ENCODE assay signal across 1 cellular context in the genomic region with DNA sequence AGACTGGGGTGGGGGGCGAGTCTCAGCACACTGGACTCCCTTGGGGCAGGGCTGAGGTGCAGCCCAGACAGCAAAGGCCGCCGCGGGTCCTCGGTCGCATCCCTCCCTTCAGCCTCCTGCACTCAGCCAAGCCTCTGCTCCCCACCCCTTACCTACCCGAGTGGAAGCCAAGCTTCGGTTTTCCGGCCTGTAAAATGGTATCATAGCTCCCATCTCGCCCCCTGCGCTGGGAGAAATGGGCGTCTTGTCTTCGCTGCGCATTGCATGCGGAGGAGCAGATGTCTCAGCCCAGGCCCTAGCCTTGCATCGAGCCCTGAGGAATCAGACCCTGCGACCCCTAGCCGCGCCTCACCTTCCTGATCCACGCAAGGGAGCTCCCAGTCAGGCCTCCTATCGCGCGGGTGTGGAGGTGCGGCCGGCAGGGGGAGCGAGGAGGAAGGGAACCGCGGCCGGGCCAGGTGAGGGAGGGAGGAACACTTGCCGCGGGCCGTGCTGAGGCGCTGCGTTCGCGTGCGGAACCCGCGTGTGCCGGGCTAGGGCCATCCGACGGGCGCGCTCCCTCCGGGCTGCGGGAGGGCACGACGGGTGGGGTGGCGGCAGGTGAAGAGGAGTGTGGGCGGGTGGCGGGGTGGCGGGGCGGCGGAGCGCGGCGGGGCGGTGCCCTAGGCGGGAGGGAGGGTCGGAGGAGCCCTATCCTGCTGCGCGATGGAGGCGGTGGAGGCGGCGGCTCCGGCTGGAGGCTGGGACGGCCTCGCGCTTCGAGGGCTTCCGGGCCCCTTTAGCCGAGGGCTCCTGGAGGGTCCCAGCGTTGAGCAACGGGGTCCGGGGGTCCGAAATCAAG.
A peak's percentile ranks its signal among the peaks of the same experiment; 100 is the strongest.
TF ChIP-seq lines count a peak whose summit lies in the region.

No MANE protein-coding gene starts in this region.

TF ChIP-seq in K562, 482 proteins besides CTCF, POLR2A, EP300 and RAD21 (continued from another document and continues in another):
- TF ChIP-seq ATF7 (IDR thresholded peaks at IDR 0.05) (peak; percentile 72; the same call in 1 of the 2 replicates), SMAD3 (CRISPR knock-in tag; conservative IDR thresholded peaks at IDR 0.05) (no peak), RHOXF2B (CRISPR knock-in tag; conservative IDR thresholded peaks at IDR 0.05) (peak; percentile 72; the same call in 1 of the 2 replicates), HMG20B (CRISPR knock-in tag; IDR thresholded peaks at IDR 0.05) (no peak), NR4A1 (CRISPR knock-in tag; IDR thresholded peaks at IDR 0.05) (no peak), NR4A1 (tag; IDR thresholded peaks at IDR 0.05) (no peak), KAT8 (IDR thresholded peaks at IDR 0.05; ENCODE audit: low read depth) (no peak), ILK (tag; IDR thresholded peaks at IDR 0.05; ENCODE audit: borderline replicate concordance, low read depth) (no peak), CBX3 (IDR thresholded peaks at IDR 0.05; ENCODE audit: borderline replicate concordance in 1 of 2, low read length in 2 of 2) (peak; percentile 4 to 74), ZNF507 (tag; conservative IDR thresholded peaks at IDR 0.05) (no peak), SMARCC2 (IDR thresholded peaks at IDR 0.05; ENCODE audit: low read depth) (no peak), FOXK2 (conservative IDR thresholded peaks at IDR 0.05 in 1 of 2, IDR thresholded peaks at IDR 0.05 in 1 of 2; ENCODE audit: low read depth in 2 of 2) (no peak), NFXL1 (CRISPR knock-in tag; IDR thresholded peaks at IDR 0.05) (no peak), MXI1 (IDR thresholded peaks at IDR 0.05; ENCODE audit: low read depth, low read length) (no peak), TBL1XR1 (IDR thresholded peaks at IDR 0.05; ENCODE audit: low read length in 2 of 2) (no peak; a peak in 1 of 4 replicates), NCOA2 (IDR thresholded peaks at IDR 0.05; ENCODE audit: partially characterized antibody in 2 of 2) (no peak), RBM34 (IDR thresholded peaks at IDR 0.05; ENCODE audit: borderline replicate concordance, insufficient read depth, low read length) (no peak), BACH1 (tag; IDR thresholded peaks at IDR 0.05) (no peak), TOE1 (IDR thresholded peaks at IDR 0.05; ENCODE audit: borderline replicate concordance) (peak; percentile 71), TOE1 (CRISPR knock-in tag; IDR thresholded peaks at IDR 0.05; ENCODE audit: borderline replicate concordance, low read depth) (no peak), ZNF584 (CRISPR knock-in tag; IDR thresholded peaks at IDR 0.05; ENCODE audit: low read depth) (no peak), CAMTA2 (CRISPR knock-in tag; conservative IDR thresholded peaks at IDR 0.05) (no peak; the same call in 1 of the 2 replicates), NEUROD1 (IDR thresholded peaks at IDR 0.05; ENCODE audit: borderline replicate concordance, low read depth, low read length, partially characterized antibody) (peak; percentile 76), ETV5 (CRISPR knock-in tag; IDR thresholded peaks at IDR 0.05; ENCODE audit: low read depth) (no peak), ZC3H11A (IDR thresholded peaks at IDR 0.05; ENCODE audit: low read depth, low read length) (no peak), MEF2A (IDR thresholded peaks at IDR 0.05; ENCODE audit: control insufficient read depth, low read depth, low read length) (no peak), ZNF778 (CRISPR knock-in tag; IDR thresholded peaks at IDR 0.05) (no peak), ZNF174 (CRISPR knock-in tag; IDR thresholded peaks at IDR 0.05) (no peak), SMAD2 (IDR thresholded peaks at IDR 0.05; ENCODE audit: low read depth, low read length) (no peak), SOX6 (IDR thresholded peaks at IDR 0.05) (peak; percentile 79), CBX1 (IDR thresholded peaks at IDR 0.05; ENCODE audit: low read depth) (peak; percentile 94), ZFP1 (CRISPR knock-in tag; IDR thresholded peaks at IDR 0.05) (no peak), ZBTB7A (IDR thresholded peaks at IDR 0.05; ENCODE audit: borderline replicate concordance, control insufficient read depth, low read depth, low read length) (no peak; the same call in 1 of the 2 replicates), SMARCA4 (IDR thresholded peaks at IDR 0.05) (0 out of 2 replicates have a peak, but pooled peaks have one; percentile 25)
- TF ChIP-seq, protein P1, sequence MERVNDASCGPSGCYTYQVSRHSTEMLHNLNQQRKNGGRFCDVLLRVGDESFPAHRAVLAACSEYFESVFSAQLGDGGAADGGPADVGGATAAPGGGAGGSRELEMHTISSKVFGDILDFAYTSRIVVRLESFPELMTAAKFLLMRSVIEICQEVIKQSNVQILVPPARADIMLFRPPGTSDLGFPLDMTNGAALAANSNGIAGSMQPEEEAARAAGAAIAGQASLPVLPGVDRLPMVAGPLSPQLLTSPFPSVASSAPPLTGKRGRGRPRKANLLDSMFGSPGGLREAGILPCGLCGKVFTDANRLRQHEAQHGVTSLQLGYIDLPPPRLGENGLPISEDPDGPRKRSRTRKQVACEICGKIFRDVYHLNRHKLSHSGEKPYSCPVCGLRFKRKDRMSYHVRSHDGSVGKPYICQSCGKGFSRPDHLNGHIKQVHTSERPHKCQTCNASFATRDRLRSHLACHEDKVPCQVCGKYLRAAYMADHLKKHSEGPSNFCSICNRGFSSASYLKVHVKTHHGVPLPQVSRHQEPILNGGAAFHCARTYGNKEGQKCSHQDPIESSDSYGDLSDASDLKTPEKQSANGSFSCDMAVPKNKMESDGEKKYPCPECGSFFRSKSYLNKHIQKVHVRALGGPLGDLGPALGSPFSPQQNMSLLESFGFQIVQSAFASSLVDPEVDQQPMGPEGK (CRISPR knock-in tag; IDR thresholded peaks at IDR 0.05; ENCODE audit: borderline replicate concordance): no peak
- TF ChIP-seq, protein P2, sequence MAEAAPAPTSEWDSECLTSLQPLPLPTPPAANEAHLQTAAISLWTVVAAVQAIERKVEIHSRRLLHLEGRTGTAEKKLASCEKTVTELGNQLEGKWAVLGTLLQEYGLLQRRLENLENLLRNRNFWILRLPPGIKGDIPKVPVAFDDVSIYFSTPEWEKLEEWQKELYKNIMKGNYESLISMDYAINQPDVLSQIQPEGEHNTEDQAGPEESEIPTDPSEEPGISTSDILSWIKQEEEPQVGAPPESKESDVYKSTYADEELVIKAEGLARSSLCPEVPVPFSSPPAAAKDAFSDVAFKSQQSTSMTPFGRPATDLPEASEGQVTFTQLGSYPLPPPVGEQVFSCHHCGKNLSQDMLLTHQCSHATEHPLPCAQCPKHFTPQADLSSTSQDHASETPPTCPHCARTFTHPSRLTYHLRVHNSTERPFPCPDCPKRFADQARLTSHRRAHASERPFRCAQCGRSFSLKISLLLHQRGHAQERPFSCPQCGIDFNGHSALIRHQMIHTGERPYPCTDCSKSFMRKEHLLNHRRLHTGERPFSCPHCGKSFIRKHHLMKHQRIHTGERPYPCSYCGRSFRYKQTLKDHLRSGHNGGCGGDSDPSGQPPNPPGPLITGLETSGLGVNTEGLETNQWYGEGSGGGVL (CRISPR knock-in tag; IDR thresholded peaks at IDR 0.05): no peak
- TF ChIP-seq, protein P3, sequence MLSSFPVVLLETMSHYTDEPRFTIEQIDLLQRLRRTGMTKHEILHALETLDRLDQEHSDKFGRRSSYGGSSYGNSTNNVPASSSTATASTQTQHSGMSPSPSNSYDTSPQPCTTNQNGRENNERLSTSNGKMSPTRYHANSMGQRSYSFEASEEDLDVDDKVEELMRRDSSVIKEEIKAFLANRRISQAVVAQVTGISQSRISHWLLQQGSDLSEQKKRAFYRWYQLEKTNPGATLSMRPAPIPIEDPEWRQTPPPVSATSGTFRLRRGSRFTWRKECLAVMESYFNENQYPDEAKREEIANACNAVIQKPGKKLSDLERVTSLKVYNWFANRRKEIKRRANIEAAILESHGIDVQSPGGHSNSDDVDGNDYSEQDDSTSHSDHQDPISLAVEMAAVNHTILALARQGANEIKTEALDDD (IDR thresholded peaks at IDR 0.05): no peak
- TF ChIP-seq, protein P4, sequence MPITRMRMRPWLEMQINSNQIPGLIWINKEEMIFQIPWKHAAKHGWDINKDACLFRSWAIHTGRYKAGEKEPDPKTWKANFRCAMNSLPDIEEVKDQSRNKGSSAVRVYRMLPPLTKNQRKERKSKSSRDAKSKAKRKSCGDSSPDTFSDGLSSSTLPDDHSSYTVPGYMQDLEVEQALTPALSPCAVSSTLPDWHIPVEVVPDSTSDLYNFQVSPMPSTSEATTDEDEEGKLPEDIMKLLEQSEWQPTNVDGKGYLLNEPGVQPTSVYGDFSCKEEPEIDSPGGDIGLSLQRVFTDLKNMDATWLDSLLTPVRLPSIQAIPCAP (CRISPR knock-in tag; IDR thresholded peaks at IDR 0.05; ENCODE audit: borderline replicate concordance): no peak
- TF ChIP-seq, protein P5, sequence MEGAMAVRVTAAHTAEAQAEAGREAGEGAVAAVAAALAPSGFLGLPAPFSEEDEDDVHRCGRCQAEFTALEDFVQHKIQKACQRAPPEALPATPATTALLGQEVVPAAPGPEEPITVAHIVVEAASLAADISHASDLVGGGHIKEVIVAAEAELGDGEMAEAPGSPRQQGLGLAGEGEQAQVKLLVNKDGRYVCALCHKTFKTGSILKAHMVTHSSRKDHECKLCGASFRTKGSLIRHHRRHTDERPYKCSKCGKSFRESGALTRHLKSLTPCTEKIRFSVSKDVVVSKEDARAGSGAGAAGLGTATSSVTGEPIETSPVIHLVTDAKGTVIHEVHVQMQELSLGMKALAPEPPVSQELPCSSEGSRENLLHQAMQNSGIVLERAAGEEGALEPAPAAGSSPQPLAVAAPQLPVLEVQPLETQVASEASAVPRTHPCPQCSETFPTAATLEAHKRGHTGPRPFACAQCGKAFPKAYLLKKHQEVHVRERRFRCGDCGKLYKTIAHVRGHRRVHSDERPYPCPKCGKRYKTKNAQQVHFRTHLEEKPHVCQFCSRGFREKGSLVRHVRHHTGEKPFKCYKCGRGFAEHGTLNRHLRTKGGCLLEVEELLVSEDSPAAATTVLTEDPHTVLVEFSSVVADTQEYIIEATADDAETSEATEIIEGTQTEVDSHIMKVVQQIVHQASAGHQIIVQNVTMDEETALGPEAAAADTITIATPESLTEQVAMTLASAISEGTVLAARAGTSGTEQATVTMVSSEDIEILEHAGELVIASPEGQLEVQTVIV (CRISPR knock-in tag; IDR thresholded peaks at IDR 0.05; ENCODE audit: borderline replicate concordance): no peak
- TF ChIP-seq, protein P6, sequence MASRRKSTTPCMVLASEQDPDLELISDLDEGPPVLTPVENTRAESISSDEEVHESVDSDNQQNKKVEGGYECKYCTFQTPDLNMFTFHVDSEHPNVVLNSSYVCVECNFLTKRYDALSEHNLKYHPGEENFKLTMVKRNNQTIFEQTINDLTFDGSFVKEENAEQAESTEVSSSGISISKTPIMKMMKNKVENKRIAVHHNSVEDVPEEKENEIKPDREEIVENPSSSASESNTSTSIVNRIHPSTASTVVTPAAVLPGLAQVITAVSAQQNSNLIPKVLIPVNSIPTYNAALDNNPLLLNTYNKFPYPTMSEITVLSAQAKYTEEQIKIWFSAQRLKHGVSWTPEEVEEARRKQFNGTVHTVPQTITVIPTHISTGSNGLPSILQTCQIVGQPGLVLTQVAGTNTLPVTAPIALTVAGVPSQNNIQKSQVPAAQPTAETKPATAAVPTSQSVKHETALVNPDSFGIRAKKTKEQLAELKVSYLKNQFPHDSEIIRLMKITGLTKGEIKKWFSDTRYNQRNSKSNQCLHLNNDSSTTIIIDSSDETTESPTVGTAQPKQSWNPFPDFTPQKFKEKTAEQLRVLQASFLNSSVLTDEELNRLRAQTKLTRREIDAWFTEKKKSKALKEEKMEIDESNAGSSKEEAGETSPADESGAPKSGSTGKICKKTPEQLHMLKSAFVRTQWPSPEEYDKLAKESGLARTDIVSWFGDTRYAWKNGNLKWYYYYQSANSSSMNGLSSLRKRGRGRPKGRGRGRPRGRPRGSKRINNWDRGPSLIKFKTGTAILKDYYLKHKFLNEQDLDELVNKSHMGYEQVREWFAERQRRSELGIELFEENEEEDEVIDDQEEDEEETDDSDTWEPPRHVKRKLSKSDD (conservative IDR thresholded peaks at IDR 0.05; ENCODE audit: low read length): no peak; the same call in 1 of the 2 replicates
- TF ChIP-seq, protein P7, sequence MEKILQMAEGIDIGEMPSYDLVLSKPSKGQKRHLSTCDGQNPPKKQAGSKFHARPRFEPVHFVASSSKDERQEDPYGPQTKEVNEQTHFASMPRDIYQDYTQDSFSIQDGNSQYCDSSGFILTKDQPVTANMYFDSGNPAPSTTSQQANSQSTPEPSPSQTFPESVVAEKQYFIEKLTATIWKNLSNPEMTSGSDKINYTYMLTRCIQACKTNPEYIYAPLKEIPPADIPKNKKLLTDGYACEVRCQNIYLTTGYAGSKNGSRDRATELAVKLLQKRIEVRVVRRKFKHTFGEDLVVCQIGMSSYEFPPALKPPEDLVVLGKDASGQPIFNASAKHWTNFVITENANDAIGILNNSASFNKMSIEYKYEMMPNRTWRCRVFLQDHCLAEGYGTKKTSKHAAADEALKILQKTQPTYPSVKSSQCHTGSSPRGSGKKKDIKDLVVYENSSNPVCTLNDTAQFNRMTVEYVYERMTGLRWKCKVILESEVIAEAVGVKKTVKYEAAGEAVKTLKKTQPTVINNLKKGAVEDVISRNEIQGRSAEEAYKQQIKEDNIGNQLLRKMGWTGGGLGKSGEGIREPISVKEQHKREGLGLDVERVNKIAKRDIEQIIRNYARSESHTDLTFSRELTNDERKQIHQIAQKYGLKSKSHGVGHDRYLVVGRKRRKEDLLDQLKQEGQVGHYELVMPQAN (IDR thresholded peaks at IDR 0.05; ENCODE audit: borderline replicate concordance): no peak; the same call in 1 of the 2 replicates
- TF ChIP-seq, protein P8, sequence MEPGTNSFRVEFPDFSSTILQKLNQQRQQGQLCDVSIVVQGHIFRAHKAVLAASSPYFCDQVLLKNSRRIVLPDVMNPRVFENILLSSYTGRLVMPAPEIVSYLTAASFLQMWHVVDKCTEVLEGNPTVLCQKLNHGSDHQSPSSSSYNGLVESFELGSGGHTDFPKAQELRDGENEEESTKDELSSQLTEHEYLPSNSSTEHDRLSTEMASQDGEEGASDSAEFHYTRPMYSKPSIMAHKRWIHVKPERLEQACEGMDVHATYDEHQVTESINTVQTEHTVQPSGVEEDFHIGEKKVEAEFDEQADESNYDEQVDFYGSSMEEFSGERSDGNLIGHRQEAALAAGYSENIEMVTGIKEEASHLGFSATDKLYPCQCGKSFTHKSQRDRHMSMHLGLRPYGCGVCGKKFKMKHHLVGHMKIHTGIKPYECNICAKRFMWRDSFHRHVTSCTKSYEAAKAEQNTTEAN (CRISPR knock-in tag; IDR thresholded peaks at IDR 0.05): no peak
- TF ChIP-seq, protein P9, sequence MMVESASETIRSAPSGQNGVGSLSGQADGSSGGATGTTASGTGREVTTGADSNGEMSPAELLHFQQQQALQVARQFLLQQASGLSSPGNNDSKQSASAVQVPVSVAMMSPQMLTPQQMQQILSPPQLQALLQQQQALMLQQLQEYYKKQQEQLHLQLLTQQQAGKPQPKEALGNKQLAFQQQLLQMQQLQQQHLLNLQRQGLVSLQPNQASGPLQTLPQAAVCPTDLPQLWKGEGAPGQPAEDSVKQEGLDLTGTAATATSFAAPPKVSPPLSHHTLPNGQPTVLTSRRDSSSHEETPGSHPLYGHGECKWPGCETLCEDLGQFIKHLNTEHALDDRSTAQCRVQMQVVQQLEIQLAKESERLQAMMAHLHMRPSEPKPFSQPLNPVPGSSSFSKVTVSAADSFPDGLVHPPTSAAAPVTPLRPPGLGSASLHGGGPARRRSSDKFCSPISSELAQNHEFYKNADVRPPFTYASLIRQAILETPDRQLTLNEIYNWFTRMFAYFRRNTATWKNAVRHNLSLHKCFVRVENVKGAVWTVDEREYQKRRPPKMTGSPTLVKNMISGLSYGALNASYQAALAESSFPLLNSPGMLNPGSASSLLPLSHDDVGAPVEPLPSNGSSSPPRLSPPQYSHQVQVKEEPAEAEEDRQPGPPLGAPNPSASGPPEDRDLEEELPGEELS (CRISPR knock-in tag; IDR thresholded peaks at IDR 0.05; ENCODE audit: borderline replicate concordance): no peak
- TF ChIP-seq, protein P10, sequence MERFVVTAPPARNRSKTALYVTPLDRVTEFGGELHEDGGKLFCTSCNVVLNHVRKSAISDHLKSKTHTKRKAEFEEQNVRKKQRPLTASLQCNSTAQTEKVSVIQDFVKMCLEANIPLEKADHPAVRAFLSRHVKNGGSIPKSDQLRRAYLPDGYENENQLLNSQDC (CRISPR knock-in tag; IDR thresholded peaks at IDR 0.05): no peak; the same call in 1 of the 2 replicates
